ENCODE assay signal across 5 cellular contexts in the genomic region with DNA sequence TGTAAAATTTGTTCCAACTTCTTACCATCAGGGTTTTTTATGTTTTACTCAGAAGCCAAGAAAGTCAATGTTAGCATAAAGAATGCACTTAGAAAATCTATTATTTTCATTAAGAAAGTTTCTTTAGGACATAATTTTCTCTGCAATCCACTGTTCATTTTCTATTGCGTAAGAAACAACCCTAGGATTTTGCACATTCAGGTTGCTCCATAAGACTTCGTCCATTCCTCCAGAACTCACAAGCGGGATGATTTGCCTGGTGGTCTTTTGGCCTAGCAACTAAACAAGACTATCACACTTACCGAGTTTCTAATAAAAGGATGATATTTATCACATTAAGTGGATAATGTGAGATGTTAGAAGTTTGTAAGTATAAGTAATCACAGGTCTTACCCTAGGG.
"Had no signal": no experiment of that assay in that cellular context is flagged by ENCODE, and none has a peak within 500 bp of the region (broad histone marks: within the 10 kb centered on the region; RNA-seq: fewer than 3 reads in every experiment).

No MANE protein-coding gene starts in this region.

- H3K4me2 ChIP-seq: KMS-11 had no signal

- DNase-seq: KBM-7, KG1 had no signal

- FAIRE-seq: HTR-8/SVneo had no signal

- H3K9ac ChIP-seq: KMS-11 had no signal

- H3K27ac ChIP-seq: HL-60, KMS-11 had no signal
